1 cellular context compared by ENCODE assay signal in genomic region chr2:10933700-10934225, GRCh38.
TF ChIP-seq lines count a peak whose summit lies in the region.

No MANE protein-coding gene starts in this region.

TF ChIP-seq in SK-N-SH treated with all-trans-retinoic acid at 6 μM for 48 hours, 23 proteins besides CTCF, POLR2A, EP300 and RAD21 (continued from another document):
- no peak for TF ChIP-seq TSHZ2 (CRISPR knock-in tag; IDR thresholded peaks at IDR 0.05)
- no peak for TF ChIP-seq ZFP30 (CRISPR knock-in tag; IDR thresholded peaks at IDR 0.05)
- TF ChIP-seq, protein P1, sequence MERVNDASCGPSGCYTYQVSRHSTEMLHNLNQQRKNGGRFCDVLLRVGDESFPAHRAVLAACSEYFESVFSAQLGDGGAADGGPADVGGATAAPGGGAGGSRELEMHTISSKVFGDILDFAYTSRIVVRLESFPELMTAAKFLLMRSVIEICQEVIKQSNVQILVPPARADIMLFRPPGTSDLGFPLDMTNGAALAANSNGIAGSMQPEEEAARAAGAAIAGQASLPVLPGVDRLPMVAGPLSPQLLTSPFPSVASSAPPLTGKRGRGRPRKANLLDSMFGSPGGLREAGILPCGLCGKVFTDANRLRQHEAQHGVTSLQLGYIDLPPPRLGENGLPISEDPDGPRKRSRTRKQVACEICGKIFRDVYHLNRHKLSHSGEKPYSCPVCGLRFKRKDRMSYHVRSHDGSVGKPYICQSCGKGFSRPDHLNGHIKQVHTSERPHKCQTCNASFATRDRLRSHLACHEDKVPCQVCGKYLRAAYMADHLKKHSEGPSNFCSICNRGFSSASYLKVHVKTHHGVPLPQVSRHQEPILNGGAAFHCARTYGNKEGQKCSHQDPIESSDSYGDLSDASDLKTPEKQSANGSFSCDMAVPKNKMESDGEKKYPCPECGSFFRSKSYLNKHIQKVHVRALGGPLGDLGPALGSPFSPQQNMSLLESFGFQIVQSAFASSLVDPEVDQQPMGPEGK (CRISPR knock-in tag; IDR thresholded peaks at IDR 0.05; ENCODE audit: borderline replicate concordance): no peak
- TF ChIP-seq ZFP3 (CRISPR knock-in tag; IDR thresholded peaks at IDR 0.05): no peak
